Comparison of ENCODE assay signal across 1 cellular context in the genomic region with DNA sequence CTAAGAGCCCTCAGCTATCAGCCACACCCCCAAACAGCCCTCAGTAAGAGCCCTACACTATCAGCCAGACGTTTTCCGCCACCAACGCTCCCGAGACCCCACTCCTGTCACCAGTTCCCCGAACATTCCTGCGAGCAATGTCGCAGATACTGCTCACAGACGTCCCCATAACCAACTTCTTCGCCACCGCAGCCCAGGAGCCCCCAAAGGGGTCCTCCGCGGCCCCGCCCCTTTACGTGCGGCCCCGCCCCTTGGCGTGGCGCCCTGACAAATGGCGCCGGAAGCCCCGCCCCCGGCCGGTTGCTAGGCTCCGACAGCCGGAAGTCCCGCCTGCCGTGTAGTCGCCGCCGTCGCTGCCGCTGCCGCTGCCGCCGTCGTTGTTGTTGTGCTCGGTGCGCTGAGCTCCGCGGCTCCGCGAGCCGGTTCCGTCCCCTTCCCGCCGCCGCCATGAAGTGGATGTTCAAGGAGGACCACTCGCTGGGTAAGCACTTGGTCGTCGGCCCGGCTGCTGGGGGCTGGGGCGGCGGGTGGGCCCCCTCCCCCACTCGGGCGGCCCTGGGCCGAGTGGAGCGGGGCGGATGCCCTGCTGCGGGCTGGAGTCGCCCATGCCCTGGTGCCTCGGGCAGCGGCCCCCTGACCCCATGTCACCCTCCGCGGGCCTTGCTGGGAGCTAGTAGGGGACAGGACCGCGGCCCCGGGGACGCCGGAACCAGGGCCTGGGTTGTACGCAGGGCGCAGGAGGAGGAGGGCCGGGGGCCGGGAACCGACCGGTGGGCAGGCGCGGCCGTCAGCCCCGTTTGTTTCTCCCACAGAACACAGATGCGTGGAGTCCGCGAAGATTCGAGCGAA.
TF ChIP-seq lines count a peak whose summit lies in the region.

A gene with protein sequence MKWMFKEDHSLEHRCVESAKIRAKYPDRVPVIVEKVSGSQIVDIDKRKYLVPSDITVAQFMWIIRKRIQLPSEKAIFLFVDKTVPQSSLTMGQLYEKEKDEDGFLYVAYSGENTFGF (plus strand): TSS at position 340 of the 849 bp plus-strand sequence. CDS start 108 bp downstream, at position 448.

TF ChIP-seq in HEK293, 187 proteins besides CTCF, POLR2A, EP300 and RAD21 (continued from another document):
- peak; percentile 35; the same call in 1 of the 2 replicates for TF ChIP-seq ZIC2 (tag by site-specific recombination; IDR thresholded peaks at IDR 0.05)
- TF ChIP-seq ZNF76 (tag by site-specific recombination; IDR thresholded peaks at IDR 0.05; ENCODE audit: borderline replicate concordance, low read depth), result no peak
- TF ChIP-seq, protein P1, sequence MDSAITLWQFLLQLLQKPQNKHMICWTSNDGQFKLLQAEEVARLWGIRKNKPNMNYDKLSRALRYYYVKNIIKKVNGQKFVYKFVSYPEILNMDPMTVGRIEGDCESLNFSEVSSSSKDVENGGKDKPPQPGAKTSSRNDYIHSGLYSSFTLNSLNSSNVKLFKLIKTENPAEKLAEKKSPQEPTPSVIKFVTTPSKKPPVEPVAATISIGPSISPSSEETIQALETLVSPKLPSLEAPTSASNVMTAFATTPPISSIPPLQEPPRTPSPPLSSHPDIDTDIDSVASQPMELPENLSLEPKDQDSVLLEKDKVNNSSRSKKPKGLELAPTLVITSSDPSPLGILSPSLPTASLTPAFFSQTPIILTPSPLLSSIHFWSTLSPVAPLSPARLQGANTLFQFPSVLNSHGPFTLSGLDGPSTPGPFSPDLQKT (IDR thresholded peaks at IDR 0.05; ENCODE audit: borderline replicate concordance, low read depth, low read length), result no peak
- TF ChIP-seq, protein P2, sequence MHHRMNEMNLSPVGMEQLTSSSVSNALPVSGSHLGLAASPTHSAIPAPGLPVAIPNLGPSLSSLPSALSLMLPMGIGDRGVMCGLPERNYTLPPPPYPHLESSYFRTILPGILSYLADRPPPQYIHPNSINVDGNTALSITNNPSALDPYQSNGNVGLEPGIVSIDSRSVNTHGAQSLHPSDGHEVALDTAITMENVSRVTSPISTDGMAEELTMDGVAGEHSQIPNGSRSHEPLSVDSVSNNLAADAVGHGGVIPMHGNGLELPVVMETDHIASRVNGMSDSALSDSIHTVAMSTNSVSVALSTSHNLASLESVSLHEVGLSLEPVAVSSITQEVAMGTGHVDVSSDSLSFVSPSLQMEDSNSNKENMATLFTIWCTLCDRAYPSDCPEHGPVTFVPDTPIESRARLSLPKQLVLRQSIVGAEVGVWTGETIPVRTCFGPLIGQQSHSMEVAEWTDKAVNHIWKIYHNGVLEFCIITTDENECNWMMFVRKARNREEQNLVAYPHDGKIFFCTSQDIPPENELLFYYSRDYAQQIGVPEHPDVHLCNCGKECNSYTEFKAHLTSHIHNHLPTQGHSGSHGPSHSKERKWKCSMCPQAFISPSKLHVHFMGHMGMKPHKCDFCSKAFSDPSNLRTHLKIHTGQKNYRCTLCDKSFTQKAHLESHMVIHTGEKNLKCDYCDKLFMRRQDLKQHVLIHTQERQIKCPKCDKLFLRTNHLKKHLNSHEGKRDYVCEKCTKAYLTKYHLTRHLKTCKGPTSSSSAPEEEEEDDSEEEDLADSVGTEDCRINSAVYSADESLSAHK (tag by site-specific recombination; IDR thresholded peaks at IDR 0.05), result no peak; the same call in 1 of the 2 replicates
- no peak for TF ChIP-seq ZNF133 (tag by site-specific recombination; IDR thresholded peaks at IDR 0.05)
- no peak for TF ChIP-seq SCRT1 (tag by site-specific recombination; IDR thresholded peaks at IDR 0.05; ENCODE audit: borderline replicate concordance)
- TF ChIP-seq ZFP41 (tag by site-specific recombination; IDR thresholded peaks at IDR 0.05; ENCODE audit: borderline replicate concordance), result no peak
- peak; percentile 20; the same call in 1 of the 2 replicates for TF ChIP-seq ZNF610 (tag by site-specific recombination; IDR thresholded peaks at IDR 0.05; ENCODE audit: borderline replicate concordance)
- no peak for TF ChIP-seq HOXD13 (CRISPR knock-in tag; IDR thresholded peaks at IDR 0.05; ENCODE audit: borderline replicate concordance)
- TF ChIP-seq ZNF416 (tag by site-specific recombination; IDR thresholded peaks at IDR 0.05), result no peak
- TF ChIP-seq ZNF266 (tag by site-specific recombination; IDR thresholded peaks at IDR 0.05; ENCODE audit: low read depth), result no peak
- TF ChIP-seq ZNF16 (tag by site-specific recombination; IDR thresholded peaks at IDR 0.05; ENCODE audit: low read depth), result no peak
- TF ChIP-seq ZNF558 (tag by site-specific recombination; IDR thresholded peaks at IDR 0.05), result no peak
- TF ChIP-seq ZNF202 (tag by site-specific recombination; IDR thresholded peaks at IDR 0.05; ENCODE audit: borderline replicate concordance), result no peak
- TF ChIP-seq ZNF555 (tag by site-specific recombination; conservative IDR thresholded peaks at IDR 0.05), result no peak
- no peak for TF ChIP-seq ZNF621 (tag by site-specific recombination; IDR thresholded peaks at IDR 0.05)
- TF ChIP-seq ZNF169 (tag by site-specific recombination; IDR thresholded peaks at IDR 0.05), result no peak
- no peak for TF ChIP-seq ZNF560 (tag by site-specific recombination; IDR thresholded peaks at IDR 0.05; ENCODE audit: borderline replicate concordance)
- TF ChIP-seq ZNF138 (tag by site-specific recombination; IDR thresholded peaks at IDR 0.05; ENCODE audit: borderline replicate concordance), result no peak
- TF ChIP-seq ZNF292 (tag by site-specific recombination; IDR thresholded peaks at IDR 0.05; ENCODE audit: borderline replicate concordance, low read depth), result no peak
- no peak for TF ChIP-seq ZSCAN23 (tag by site-specific recombination; IDR thresholded peaks at IDR 0.05)
- peak; percentile 85; the same call in 1 of the 2 replicates for TF ChIP-seq KLF10 (tag by site-specific recombination; IDR thresholded peaks at IDR 0.05)
- TF ChIP-seq ZFP69B (tag by site-specific recombination; IDR thresholded peaks at IDR 0.05), result peak; percentile 26; the same call in 1 of the 2 replicates
- no peak for TF ChIP-seq ZNF350 (tag by site-specific recombination; IDR thresholded peaks at IDR 0.05)
- no peak for TF ChIP-seq ZNF132 (tag by site-specific recombination; IDR thresholded peaks at IDR 0.05; ENCODE audit: borderline replicate concordance)
- no peak for TF ChIP-seq ZNF530 (tag by site-specific recombination; IDR thresholded peaks at IDR 0.05; ENCODE audit: low read depth)
- TF ChIP-seq GLIS1 (tag by site-specific recombination; IDR thresholded peaks at IDR 0.05), result no peak
- TF ChIP-seq, protein P3, sequence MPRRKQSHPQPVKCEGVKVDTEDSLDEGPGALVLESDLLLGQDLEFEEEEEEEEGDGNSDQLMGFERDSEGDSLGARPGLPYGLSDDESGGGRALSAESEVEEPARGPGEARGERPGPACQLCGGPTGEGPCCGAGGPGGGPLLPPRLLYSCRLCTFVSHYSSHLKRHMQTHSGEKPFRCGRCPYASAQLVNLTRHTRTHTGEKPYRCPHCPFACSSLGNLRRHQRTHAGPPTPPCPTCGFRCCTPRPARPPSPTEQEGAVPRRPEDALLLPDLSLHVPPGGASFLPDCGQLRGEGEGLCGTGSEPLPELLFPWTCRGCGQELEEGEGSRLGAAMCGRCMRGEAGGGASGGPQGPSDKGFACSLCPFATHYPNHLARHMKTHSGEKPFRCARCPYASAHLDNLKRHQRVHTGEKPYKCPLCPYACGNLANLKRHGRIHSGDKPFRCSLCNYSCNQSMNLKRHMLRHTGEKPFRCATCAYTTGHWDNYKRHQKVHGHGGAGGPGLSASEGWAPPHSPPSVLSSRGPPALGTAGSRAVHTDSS (tag by site-specific recombination; IDR thresholded peaks at IDR 0.05), result no peak
- TF ChIP-seq ZNF302 (tag by site-specific recombination; IDR thresholded peaks at IDR 0.05; ENCODE audit: low read depth), result no peak
- TF ChIP-seq SETDB1 (IDR thresholded peaks at IDR 0.05; ENCODE audit: insufficient read length, low read length), result no peak
- peak; percentile 78; the same call in 1 of the 2 replicates for TF ChIP-seq ZBTB7A (tag by site-specific recombination; IDR thresholded peaks at IDR 0.05; ENCODE audit: low read depth)
- no peak for TF ChIP-seq ZNF585B (tag by site-specific recombination; IDR thresholded peaks at IDR 0.05)
- TF ChIP-seq, protein P4, sequence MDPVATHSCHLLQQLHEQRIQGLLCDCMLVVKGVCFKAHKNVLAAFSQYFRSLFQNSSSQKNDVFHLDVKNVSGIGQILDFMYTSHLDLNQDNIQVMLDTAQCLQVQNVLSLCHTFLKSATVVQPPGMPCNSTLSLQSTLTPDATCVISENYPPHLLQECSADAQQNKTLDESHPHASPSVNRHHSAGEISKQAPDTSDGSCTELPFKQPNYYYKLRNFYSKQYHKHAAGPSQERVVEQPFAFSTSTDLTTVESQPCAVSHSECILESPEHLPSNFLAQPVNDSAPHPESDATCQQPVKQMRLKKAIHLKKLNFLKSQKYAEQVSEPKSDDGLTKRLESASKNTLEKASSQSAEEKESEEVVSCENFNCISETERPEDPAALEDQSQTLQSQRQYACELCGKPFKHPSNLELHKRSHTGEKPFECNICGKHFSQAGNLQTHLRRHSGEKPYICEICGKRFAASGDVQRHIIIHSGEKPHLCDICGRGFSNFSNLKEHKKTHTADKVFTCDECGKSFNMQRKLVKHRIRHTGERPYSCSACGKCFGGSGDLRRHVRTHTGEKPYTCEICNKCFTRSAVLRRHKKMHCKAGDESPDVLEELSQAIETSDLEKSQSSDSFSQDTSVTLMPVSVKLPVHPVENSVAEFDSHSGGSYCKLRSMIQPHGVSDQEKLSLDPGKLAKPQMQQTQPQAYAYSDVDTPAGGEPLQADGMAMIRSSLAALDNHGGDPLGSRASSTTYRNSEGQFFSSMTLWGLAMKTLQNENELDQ (tag by site-specific recombination; IDR thresholded peaks at IDR 0.05; ENCODE audit: low read depth), result no peak
- no peak for TF ChIP-seq ZNF112 (tag by site-specific recombination; IDR thresholded peaks at IDR 0.05)
- TF ChIP-seq GLIS2 (tag by site-specific recombination; IDR thresholded peaks at IDR 0.05), result peak; percentile 54; the same call in 1 of the 2 replicates
- TF ChIP-seq ZNF174 (tag by site-specific recombination; IDR thresholded peaks at IDR 0.05), result no peak
- TF ChIP-seq ZNF48 (tag by site-specific recombination; IDR thresholded peaks at IDR 0.05), result no peak
- no peak for TF ChIP-seq ZSCAN16 (tag by site-specific recombination; IDR thresholded peaks at IDR 0.05)
